Comparison of ENCODE assay signal across 15 cellular contexts in genomic region chr1:7610936-7611335, GRCh38.
DNase-seq lines count a peak whose midpoint lies in the region; ATAC-seq and TF ChIP-seq lines count a peak whose summit lies in the region.
"Had no signal": no experiment of that assay in that cellular context is flagged by ENCODE, and none has a peak within 500 bp of the region (broad histone marks: within the 10 kb centered on the region; RNA-seq: fewer than 3 reads in every experiment).

No MANE protein-coding gene starts in this region.

- H3K4me2 ChIP-seq in mesendoderm (ENCODE audit: low read length), result no peak overlapping the region

- H3K18ac ChIP-seq in mesendoderm (ENCODE audit: low read length), result no peak overlapping the region

- H3K4ac ChIP-seq in mesendoderm (ENCODE audit: low read depth, low read length), result no peak overlapping the region

- H3K4me3 Mint-ChIP-seq in stimulated activated naive CD8-positive, alpha-beta T cell treated with anti-CD3 and anti-CD28 coated beads, Interleukin-15, amount 100 ng/mL, for 72 hours, result no peak overlapping the region
- H3K4me3 Mint-ChIP-seq: B cell; CD4-positive, alpha-beta memory T cell; HFFc6 had no signal

- no peaks in the 10 kb centered on the region for H3K4me1 Mint-ChIP-seq in stimulated activated naive CD8-positive, alpha-beta T cell treated with anti-CD3 and anti-CD28 coated beads, Interleukin-15, amount 100 ng/mL, for 72 hours
- H3K4me1 Mint-ChIP-seq: B cell; CD4-positive, alpha-beta memory T cell had no signal

- intact Hi-C loops in sigmoid colon (cut with DNase I), result no loop called here

- H3K27ac ChIP-seq in mesendoderm (ENCODE audit: low read depth, low read length), result no peak overlapping the region
- H3K27ac ChIP-seq in sigmoid colon, result no peak overlapping the region
- no peak overlapping the region for H3K27ac ChIP-seq in RWPE1

- H3K9me3 ChIP-seq in sigmoid colon, result no peaks in the 10 kb centered on the region

- peaks cover 50% of the 10 kb centered on the region for H3K27me3 Mint-ChIP-seq in stimulated activated naive CD8-positive, alpha-beta T cell treated with anti-CD3 and anti-CD28 coated beads, Interleukin-15, amount 100 ng/mL, for 72 hours

- H3K36me3 ChIP-seq in mesendoderm (ENCODE audit: control insufficient read depth, insufficient read depth, low read length) (no peaks in the 10 kb centered on the region), sigmoid colon (no peaks in the 10 kb centered on the region)

- H3K23ac ChIP-seq in mesendoderm (ENCODE audit: low read length), result no peak overlapping the region

- DNase-seq in stimulated activated naive CD8-positive, alpha-beta T cell treated with anti-CD3 and anti-CD28 coated beads, Interleukin-15, Interleukin-2, amounts not matched to agents 100 U/mL and 50 U/mL, for 24 hours, result no peak
- no peak for DNase-seq in stimulated activated naive CD8-positive, alpha-beta T cell treated with anti-CD3 and anti-CD28 coated beads, Interleukin-15, amount 100 ng/mL, for 72 hours
- no peak for DNase-seq in mesendoderm
- peak; percentile 25 for DNase-seq in sigmoid colon
- DNase-seq in glomerular visceral epithelial cell (ENCODE audit: extremely low spot score), result no peak
- DNase-seq in NCI-H748 treated with DMSO at 0.1 percent for 48 hours (lab: John Stamatoyannopoulos, UW), result no peak
- no peak for DNase-seq in RWPE1 (ENCODE audit: low spot score)
- DNase-seq: C1 segment of cervical spinal cord; CD4-positive, alpha-beta memory T cell; DMS153; DMS79 treated with DMSO at 0.1 percent for 48 hours; EL; HCEC 1CT; HFFc6 had no signal

- no peak overlapping the region for H2BK15ac ChIP-seq in mesendoderm (replicated peaks; ENCODE audit: low read depth)

- no peaks in the 10 kb centered on the region for H3K27me3 ChIP-seq in mesendoderm (ENCODE audit: insufficient read depth, low read length, poor library complexity)
- peaks cover 0 to 18% (median 0%) of the 10 kb centered on the region in 3 donors for H3K27me3 ChIP-seq in sigmoid colon

- no peak overlapping the region for H2BK5ac ChIP-seq in mesendoderm (ENCODE audit: low read length)

- H4K8ac ChIP-seq in mesendoderm (ENCODE audit: low read depth, low read length), result no peak overlapping the region

- TF ChIP-seq POLR2A in sigmoid colon (IDR thresholded peaks at IDR 0.05), result no peak

- TF ChIP-seq EP300 in sigmoid colon (IDR thresholded peaks at IDR 0.05), result no peak

- TF ChIP-seq CTCF in sigmoid colon (IDR thresholded peaks at IDR 0.05) (no peak), RWPE1 (conservative IDR thresholded peaks at IDR 0.05; ENCODE audit: low read depth) (no peak)

- H3K79me1 ChIP-seq in mesendoderm (ENCODE audit: low read length), result no peaks in the 10 kb centered on the region

- no peaks in the 10 kb centered on the region for H3K9me3 Mint-ChIP-seq in stimulated activated naive CD8-positive, alpha-beta T cell treated with anti-CD3 and anti-CD28 coated beads, Interleukin-15, amount 100 ng/mL, for 72 hours
- H3K9me3 Mint-ChIP-seq: HFFc6 had no signal

- no peak overlapping the region for H3K27ac Mint-ChIP-seq in stimulated activated naive CD8-positive, alpha-beta T cell treated with anti-CD3 and anti-CD28 coated beads, Interleukin-15, amount 100 ng/mL, for 72 hours
- H3K27ac Mint-ChIP-seq: B cell; CD4-positive, alpha-beta memory T cell; HFFc6 had no signal

- no peak overlapping the region for H3K9ac ChIP-seq in mesendoderm (ENCODE audit: low read length)

- H3K4me1 ChIP-seq in mesendoderm (ENCODE audit: control insufficient read depth, low read depth, low read length), result peaks cover 13% of the 10 kb centered on the region
- H3K4me1 ChIP-seq in sigmoid colon, result no peaks in the 10 kb centered on the region

- peak; percentile 15 for ATAC-seq in stimulated activated naive CD8-positive, alpha-beta T cell treated with anti-CD3 and anti-CD28 coated beads, Interleukin-15, Interleukin-2, amounts not matched to agents 100 U/mL and 50 U/mL, for 24 hours
- no peak for ATAC-seq in stimulated activated naive CD8-positive, alpha-beta T cell treated with anti-CD3 and anti-CD28 coated beads, Interleukin-15, amount 100 ng/mL, for 72 hours

- H3K79me2 ChIP-seq in mesendoderm (ENCODE audit: control insufficient read depth, insufficient read depth, low read length), result no peaks in the 10 kb centered on the region

- H2AK5ac ChIP-seq in mesendoderm (ENCODE audit: low read length), result no peak overlapping the region

- H3K56ac ChIP-seq in mesendoderm (ENCODE audit: low read length), result peak overlapping the region; percentile 1

- POLR2A ChIA-PET in RWPE1 (lab: Yijun Ruan, JAX; ENCODE audit: low non-redundant PET), result no interaction called here

- CTCF ChIA-PET in RWPE1 (lab: Yijun Ruan, JAX), result no interaction called here

- H4K5ac ChIP-seq in mesendoderm (ENCODE audit: low read length), result no peak overlapping the region

- WGBS in mesendoderm (ENCODE audit: extremely low coverage, insufficient coverage, low lambda C conversion rate), result no CpG with 5 or more reads among the region's 9 CpGs
- WGBS in sigmoid colon, 2 donors, result 84 to 89% methylated on average over 9 of the region's 9 CpGs

- no peak overlapping the region for H3K4me3 ChIP-seq in mesendoderm (ENCODE audit: low read length)
- no peak overlapping the region for H3K4me3 ChIP-seq in sigmoid colon

- no peak overlapping the region for H2BK120ac ChIP-seq in mesendoderm (ENCODE audit: low read depth, low read length)
